Comparison of ENCODE assay signal across 1 cellular context in the genomic region with DNA sequence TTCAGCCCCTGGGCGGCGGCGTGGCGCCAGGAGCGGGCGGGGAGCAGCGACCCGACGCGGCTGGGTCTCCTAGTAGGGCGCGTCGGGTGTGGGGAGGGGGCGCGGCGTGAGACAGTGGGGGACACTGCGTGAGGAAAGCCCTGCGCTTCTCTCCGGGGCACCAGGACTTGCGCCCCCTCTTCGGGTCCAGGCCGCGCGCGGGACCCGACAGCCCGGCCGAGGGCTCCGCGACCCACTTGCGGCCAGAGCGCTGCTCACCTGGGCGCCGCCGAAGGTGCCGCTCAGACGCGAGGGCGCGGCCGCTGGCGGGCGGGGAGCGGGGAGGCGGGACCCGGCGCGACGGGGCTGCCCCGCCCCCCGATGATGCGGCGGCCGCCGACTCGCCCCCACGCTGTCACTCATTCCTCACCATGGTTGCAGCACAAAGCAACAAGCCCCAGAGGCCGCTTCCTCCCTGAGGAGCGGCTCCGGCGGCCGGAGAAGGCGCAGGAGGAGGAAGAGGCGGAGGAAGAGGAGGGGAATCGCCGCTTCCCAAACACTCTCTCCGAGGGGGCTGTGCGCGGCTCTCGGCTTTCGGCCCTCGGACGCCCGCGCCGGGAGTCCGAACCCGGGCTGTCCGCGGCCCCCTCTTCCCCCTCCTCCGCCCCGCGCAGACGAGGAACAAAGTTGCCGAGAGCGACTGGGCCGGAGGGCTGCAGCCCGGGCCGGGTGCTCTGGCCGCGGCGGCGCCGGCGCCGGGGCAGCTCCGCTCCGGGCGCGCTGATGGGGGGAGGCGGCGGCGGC.
TF ChIP-seq lines count a peak whose summit lies in the region.

A gene with protein sequence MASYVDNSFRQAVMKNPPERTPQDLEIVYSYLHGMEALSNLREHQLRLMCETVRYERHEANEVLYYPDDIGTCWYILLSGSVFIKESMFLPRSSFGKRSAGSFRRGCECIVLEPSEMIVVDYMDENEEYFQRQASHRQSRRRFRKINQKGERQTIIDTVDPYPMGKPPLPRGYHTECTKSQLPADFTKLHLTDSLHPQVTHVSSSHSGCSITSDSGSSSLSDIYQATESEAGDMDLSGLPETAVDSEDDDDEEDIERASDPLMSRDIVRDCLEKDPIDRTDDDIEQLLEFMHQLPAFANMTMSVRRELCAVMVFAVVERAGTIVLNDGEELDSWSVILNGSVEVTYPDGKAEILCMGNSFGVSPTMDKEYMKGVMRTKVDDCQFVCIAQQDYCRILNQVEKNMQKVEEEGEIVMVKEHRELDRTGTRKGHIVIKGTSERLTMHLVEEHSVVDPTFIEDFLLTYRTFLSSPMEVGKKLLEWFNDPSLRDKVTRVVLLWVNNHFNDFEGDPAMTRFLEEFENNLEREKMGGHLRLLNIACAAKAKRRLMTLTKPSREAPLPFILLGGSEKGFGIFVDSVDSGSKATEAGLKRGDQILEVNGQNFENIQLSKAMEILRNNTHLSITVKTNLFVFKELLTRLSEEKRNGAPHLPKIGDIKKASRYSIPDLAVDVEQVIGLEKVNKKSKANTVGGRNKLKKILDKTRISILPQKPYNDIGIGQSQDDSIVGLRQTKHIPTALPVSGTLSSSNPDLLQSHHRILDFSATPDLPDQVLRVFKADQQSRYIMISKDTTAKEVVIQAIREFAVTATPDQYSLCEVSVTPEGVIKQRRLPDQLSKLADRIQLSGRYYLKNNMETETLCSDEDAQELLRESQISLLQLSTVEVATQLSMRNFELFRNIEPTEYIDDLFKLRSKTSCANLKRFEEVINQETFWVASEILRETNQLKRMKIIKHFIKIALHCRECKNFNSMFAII (N-terminal part only) (plus strand): TSS at position 457 of the 783 bp plus-strand sequence. CDS start 1,084 bp downstream, outside the sequence.

TF ChIP-seq in K562, 482 proteins besides CTCF, POLR2A, EP300 and RAD21 (continued from another document and continues in another):
- TF ChIP-seq, protein P1, sequence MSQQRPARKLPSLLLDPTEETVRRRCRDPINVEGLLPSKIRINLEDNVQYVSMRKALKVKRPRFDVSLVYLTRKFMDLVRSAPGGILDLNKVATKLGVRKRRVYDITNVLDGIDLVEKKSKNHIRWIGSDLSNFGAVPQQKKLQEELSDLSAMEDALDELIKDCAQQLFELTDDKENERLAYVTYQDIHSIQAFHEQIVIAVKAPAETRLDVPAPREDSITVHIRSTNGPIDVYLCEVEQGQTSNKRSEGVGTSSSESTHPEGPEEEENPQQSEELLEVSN (IDR thresholded peaks at IDR 0.05; ENCODE audit: borderline replicate concordance in 1 of 2, extremely low read depth in 1 of 2, insufficient read depth in 1 of 2, insufficient read length in 1 of 2, low read depth in 1 of 2, low read length in 1 of 2, poor library complexity in 1 of 2, severe bottlenecking in 1 of 2), result peak in 1 of 2 experiments; percentile 62
- no peak for TF ChIP-seq CEBPB (tag; IDR thresholded peaks at IDR 0.05)
- no peak for TF ChIP-seq HCFC1 (IDR thresholded peaks at IDR 0.05; ENCODE audit: low read depth, low read length)
- TF ChIP-seq HDAC3 (IDR thresholded peaks at IDR 0.05; ENCODE audit: borderline replicate concordance, partially characterized antibody), result no peak
- no peak for TF ChIP-seq KLF6 (CRISPR knock-in tag; IDR thresholded peaks at IDR 0.05; ENCODE audit: borderline replicate concordance)
- TF ChIP-seq, protein P2, sequence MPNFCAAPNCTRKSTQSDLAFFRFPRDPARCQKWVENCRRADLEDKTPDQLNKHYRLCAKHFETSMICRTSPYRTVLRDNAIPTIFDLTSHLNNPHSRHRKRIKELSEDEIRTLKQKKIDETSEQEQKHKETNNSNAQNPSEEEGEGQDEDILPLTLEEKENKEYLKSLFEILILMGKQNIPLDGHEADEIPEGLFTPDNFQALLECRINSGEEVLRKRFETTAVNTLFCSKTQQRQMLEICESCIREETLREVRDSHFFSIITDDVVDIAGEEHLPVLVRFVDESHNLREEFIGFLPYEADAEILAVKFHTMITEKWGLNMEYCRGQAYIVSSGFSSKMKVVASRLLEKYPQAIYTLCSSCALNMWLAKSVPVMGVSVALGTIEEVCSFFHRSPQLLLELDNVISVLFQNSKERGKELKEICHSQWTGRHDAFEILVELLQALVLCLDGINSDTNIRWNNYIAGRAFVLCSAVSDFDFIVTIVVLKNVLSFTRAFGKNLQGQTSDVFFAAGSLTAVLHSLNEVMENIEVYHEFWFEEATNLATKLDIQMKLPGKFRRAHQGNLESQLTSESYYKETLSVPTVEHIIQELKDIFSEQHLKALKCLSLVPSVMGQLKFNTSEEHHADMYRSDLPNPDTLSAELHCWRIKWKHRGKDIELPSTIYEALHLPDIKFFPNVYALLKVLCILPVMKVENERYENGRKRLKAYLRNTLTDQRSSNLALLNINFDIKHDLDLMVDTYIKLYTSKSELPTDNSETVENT (CRISPR knock-in tag; IDR thresholded peaks at IDR 0.05), result peak; percentile 73; the same call in 1 of the 2 replicates
- peak; percentile 98 for TF ChIP-seq FOXJ2 (tag; IDR thresholded peaks at IDR 0.05)
- TF ChIP-seq ZFP1 (CRISPR knock-in tag; IDR thresholded peaks at IDR 0.05), result no peak
- TF ChIP-seq, protein P3, sequence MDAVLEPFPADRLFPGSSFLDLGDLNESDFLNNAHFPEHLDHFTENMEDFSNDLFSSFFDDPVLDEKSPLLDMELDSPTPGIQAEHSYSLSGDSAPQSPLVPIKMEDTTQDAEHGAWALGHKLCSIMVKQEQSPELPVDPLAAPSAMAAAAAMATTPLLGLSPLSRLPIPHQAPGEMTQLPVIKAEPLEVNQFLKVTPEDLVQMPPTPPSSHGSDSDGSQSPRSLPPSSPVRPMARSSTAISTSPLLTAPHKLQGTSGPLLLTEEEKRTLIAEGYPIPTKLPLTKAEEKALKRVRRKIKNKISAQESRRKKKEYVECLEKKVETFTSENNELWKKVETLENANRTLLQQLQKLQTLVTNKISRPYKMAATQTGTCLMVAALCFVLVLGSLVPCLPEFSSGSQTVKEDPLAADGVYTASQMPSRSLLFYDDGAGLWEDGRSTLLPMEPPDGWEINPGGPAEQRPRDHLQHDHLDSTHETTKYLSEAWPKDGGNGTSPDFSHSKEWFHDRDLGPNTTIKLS (IDR thresholded peaks at IDR 0.05; ENCODE audit: borderline replicate concordance, low read depth), result no peak
- TF ChIP-seq ZNF197 (CRISPR knock-in tag; IDR thresholded peaks at IDR 0.05; ENCODE audit: low read depth), result no peak
- TF ChIP-seq FOXK1 (CRISPR knock-in tag; IDR thresholded peaks at IDR 0.05; ENCODE audit: borderline replicate concordance), result no peak
- no peak for TF ChIP-seq FUS (optimal IDR thresholded peaks at IDR 0.05; ENCODE audit: low read depth, low read length)
- TF ChIP-seq, protein P4, sequence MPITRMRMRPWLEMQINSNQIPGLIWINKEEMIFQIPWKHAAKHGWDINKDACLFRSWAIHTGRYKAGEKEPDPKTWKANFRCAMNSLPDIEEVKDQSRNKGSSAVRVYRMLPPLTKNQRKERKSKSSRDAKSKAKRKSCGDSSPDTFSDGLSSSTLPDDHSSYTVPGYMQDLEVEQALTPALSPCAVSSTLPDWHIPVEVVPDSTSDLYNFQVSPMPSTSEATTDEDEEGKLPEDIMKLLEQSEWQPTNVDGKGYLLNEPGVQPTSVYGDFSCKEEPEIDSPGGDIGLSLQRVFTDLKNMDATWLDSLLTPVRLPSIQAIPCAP (CRISPR knock-in tag; IDR thresholded peaks at IDR 0.05; ENCODE audit: borderline replicate concordance), result no peak
- TF ChIP-seq PTRF (tag; IDR thresholded peaks at IDR 0.05), result no peak
- TF ChIP-seq SP2 (IDR thresholded peaks at IDR 0.05; ENCODE audit: extremely low read depth, low read depth, low read length, poor library complexity, severe bottlenecking), result peak; percentile 42
- peak; percentile 81 to 88 for TF ChIP-seq FOXK2 (conservative IDR thresholded peaks at IDR 0.05 in 1 of 2, IDR thresholded peaks at IDR 0.05 in 1 of 2; ENCODE audit: low read depth in 2 of 2)
- TF ChIP-seq STAT5A (IDR thresholded peaks at IDR 0.05; ENCODE audit: borderline replicate concordance, low read length), result no peak
- TF ChIP-seq NFYB (IDR thresholded peaks at IDR 0.05; ENCODE audit: extremely low read depth, insufficient read length), result peak; percentile 30
- peak; percentile 88 for TF ChIP-seq SPI1 (IDR thresholded peaks at IDR 0.05; ENCODE audit: borderline replicate concordance, low read depth, low read length)
- TF ChIP-seq NFATC3 (IDR thresholded peaks at IDR 0.05), result no peak
- 0 out of 2 replicates have a peak, but pooled peaks have one; percentile 88 for TF ChIP-seq KDM2B (CRISPR knock-in tag; IDR thresholded peaks at IDR 0.05)
- TF ChIP-seq ZNF324 (CRISPR knock-in tag; IDR thresholded peaks at IDR 0.05), result no peak
- TF ChIP-seq ZNF589 (CRISPR knock-in tag; IDR thresholded peaks at IDR 0.05; ENCODE audit: low read depth), result no peak
- TF ChIP-seq, protein P5, sequence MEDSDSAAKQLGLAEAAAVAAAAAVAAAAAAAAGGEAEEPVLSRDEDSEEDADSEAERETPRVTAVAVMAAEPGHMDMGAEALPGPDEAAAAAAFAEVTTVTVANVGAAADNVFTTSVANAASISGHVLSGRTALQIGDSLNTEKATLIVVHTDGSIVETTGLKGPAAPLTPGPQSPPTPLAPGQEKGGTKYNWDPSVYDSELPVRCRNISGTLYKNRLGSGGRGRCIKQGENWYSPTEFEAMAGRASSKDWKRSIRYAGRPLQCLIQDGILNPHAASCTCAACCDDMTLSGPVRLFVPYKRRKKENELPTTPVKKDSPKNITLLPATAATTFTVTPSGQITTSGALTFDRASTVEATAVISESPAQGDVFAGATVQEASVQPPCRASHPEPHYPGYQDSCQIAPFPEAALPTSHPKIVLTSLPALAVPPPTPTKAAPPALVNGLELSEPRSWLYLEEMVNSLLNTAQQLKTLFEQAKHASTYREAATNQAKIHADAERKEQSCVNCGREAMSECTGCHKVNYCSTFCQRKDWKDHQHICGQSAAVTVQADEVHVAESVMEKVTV (CRISPR knock-in tag; IDR thresholded peaks at IDR 0.05), result 0 out of 2 replicates have a peak, but pooled peaks have one; percentile 7
- TF ChIP-seq ZNF695 (CRISPR knock-in tag; IDR thresholded peaks at IDR 0.05), result no peak
- TF ChIP-seq MCM3 (IDR thresholded peaks at IDR 0.05), result no peak
- TF ChIP-seq ZNF431 (CRISPR knock-in tag; IDR thresholded peaks at IDR 0.05), result no peak
- TF ChIP-seq, protein P6, sequence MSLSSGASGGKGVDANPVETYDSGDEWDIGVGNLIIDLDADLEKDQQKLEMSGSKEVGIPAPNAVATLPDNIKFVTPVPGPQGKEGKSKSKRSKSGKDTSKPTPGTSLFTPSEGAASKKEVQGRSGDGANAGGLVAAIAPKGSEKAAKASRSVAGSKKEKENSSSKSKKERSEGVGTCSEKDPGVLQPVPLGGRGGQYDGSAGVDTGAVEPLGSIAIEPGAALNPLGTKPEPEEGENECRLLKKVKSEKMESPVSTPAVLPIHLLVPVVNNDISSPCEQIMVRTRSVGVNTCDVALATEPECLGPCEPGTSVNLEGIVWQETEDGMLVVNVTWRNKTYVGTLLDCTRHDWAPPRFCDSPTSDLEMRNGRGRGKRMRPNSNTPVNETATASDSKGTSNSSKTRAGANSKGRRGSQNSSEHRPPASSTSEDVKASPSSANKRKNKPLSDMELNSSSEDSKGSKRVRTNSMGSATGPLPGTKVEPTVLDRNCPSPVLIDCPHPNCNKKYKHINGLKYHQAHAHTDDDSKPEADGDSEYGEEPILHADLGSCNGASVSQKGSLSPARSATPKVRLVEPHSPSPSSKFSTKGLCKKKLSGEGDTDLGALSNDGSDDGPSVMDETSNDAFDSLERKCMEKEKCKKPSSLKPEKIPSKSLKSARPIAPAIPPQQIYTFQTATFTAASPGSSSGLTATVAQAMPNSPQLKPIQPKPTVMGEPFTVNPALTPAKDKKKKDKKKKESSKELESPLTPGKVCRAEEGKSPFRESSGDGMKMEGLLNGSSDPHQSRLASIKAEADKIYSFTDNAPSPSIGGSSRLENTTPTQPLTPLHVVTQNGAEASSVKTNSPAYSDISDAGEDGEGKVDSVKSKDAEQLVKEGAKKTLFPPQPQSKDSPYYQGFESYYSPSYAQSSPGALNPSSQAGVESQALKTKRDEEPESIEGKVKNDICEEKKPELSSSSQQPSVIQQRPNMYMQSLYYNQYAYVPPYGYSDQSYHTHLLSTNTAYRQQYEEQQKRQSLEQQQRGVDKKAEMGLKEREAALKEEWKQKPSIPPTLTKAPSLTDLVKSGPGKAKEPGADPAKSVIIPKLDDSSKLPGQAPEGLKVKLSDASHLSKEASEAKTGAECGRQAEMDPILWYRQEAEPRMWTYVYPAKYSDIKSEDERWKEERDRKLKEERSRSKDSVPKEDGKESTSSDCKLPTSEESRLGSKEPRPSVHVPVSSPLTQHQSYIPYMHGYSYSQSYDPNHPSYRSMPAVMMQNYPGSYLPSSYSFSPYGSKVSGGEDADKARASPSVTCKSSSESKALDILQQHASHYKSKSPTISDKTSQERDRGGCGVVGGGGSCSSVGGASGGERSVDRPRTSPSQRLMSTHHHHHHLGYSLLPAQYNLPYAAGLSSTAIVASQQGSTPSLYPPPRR (CRISPR knock-in tag; IDR thresholded peaks at IDR 0.05; ENCODE audit: borderline replicate concordance), result no peak
- no peak for TF ChIP-seq ARNT (IDR thresholded peaks at IDR 0.05)
- no peak for TF ChIP-seq SNRNP70 (optimal IDR thresholded peaks at IDR 0.05; ENCODE audit: low read depth, low read length)
- TF ChIP-seq, protein P7, sequence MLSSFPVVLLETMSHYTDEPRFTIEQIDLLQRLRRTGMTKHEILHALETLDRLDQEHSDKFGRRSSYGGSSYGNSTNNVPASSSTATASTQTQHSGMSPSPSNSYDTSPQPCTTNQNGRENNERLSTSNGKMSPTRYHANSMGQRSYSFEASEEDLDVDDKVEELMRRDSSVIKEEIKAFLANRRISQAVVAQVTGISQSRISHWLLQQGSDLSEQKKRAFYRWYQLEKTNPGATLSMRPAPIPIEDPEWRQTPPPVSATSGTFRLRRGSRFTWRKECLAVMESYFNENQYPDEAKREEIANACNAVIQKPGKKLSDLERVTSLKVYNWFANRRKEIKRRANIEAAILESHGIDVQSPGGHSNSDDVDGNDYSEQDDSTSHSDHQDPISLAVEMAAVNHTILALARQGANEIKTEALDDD (IDR thresholded peaks at IDR 0.05), result no peak
- TF ChIP-seq FOXM1 (IDR thresholded peaks at IDR 0.05; ENCODE audit: low read depth), result no peak
- TF ChIP-seq FOXM1 (CRISPR knock-in tag; IDR thresholded peaks at IDR 0.05; ENCODE audit: low read depth), result no peak
- no peak for TF ChIP-seq NR2C2 (CRISPR knock-in tag; IDR thresholded peaks at IDR 0.05)
- TF ChIP-seq NR2C2 (tag; IDR thresholded peaks at IDR 0.05), result no peak
- TF ChIP-seq HNRNPK (IDR thresholded peaks at IDR 0.05; ENCODE audit: low read depth, low read length, poor library complexity, severe bottlenecking), result no peak
- TF ChIP-seq SMC3 (conservative IDR thresholded peaks at IDR 0.05; ENCODE audit: insufficient read depth, low read depth, low read length), result no peak
- no peak for TF ChIP-seq PTBP1 (IDR thresholded peaks at IDR 0.05; ENCODE audit: low read depth, low read length)
- TF ChIP-seq, protein P8, sequence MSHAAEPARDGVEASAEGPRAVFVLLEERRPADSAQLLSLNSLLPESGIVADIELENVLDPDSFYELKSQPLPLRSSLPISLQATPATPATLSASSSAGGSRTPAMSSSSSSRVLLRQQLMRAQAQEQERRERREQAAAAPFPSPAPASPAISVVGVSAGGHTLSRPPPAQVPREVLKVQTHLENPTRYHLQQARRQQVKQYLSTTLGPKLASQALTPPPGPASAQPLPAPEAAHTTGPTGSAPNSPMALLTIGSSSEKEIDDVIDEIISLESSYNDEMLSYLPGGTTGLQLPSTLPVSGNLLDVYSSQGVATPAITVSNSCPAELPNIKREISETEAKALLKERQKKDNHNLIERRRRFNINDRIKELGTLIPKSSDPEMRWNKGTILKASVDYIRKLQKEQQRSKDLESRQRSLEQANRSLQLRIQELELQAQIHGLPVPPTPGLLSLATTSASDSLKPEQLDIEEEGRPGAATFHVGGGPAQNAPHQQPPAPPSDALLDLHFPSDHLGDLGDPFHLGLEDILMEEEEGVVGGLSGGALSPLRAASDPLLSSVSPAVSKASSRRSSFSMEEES (CRISPR knock-in tag; IDR thresholded peaks at IDR 0.05), result no peak
- TF ChIP-seq U2AF2 (optimal IDR thresholded peaks at IDR 0.05; ENCODE audit: low read depth, low read length), result no peak
- TF ChIP-seq HMGN3 (IDR thresholded peaks at IDR 0.05; ENCODE audit: borderline replicate concordance, extremely low read depth, insufficient read length, low read depth, low read length), result peak; percentile 72
